In the genomic region with DNA sequence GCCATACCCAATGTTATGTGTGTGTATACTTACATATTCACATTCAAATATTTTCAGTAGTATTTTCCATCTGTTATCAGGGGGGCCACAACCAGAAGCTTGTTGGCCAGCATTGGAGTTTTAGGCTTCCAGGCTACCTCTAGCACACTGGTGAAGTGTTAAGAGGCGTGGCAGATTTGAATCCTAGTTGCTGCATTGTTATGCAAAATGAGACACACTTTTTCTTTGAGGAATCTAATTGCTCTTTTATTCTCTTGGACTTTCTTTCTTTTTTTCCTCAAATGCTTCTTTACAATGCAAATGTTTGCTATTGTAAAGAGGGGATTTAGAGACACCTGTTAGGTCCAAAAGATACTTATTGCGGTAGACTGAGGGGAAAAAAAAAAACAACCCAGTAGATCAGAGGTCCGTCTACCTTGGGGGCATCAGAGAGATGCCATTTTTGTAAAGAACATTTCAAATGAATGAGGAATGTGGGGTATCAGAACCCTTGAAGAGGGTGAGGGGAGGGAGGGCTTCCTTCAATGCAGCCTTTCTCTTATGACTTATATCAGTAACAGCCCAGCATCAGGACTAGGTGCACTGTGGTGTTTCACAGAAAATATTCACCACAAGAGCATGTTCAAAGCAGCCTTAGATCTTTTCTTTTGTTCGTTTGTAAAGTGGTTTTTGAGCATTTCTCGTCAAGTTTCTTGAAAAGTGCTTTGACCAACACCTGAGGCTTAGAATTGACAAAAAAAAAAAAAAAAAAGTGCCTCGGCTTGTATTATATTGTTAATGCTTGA, we compare ENCODE assay signal across 1 cellular context.
TF ChIP-seq lines count a peak whose summit lies in the region.

No MANE protein-coding gene starts in this region.

TF ChIP-seq in HepG2, 621 proteins besides CTCF, POLR2A, EP300 and RAD21 (continued from another document):
- TF ChIP-seq E2F2 (CRISPR knock-in tag; IDR thresholded peaks at IDR 0.05; ENCODE audit: borderline replicate concordance) (no peak), KIAA2018 (CRISPR knock-in tag; IDR thresholded peaks at IDR 0.05; ENCODE audit: borderline replicate concordance) (no peak), PRMT3 (CRISPR knock-in tag; IDR thresholded peaks at IDR 0.05; ENCODE audit: borderline replicate concordance, low read depth) (no peak), PAF1 (CRISPR knock-in tag; IDR thresholded peaks at IDR 0.05) (no peak), ZNF790 (CRISPR knock-in tag; IDR thresholded peaks at IDR 0.05; ENCODE audit: borderline replicate concordance) (no peak), CHD4 (IDR thresholded peaks at IDR 0.05; ENCODE audit: borderline replicate concordance, low read length) (no peak), NR2F2 (IDR thresholded peaks at IDR 0.05; ENCODE audit: borderline replicate concordance, low read depth) (no peak)
- TF ChIP-seq, protein P1, sequence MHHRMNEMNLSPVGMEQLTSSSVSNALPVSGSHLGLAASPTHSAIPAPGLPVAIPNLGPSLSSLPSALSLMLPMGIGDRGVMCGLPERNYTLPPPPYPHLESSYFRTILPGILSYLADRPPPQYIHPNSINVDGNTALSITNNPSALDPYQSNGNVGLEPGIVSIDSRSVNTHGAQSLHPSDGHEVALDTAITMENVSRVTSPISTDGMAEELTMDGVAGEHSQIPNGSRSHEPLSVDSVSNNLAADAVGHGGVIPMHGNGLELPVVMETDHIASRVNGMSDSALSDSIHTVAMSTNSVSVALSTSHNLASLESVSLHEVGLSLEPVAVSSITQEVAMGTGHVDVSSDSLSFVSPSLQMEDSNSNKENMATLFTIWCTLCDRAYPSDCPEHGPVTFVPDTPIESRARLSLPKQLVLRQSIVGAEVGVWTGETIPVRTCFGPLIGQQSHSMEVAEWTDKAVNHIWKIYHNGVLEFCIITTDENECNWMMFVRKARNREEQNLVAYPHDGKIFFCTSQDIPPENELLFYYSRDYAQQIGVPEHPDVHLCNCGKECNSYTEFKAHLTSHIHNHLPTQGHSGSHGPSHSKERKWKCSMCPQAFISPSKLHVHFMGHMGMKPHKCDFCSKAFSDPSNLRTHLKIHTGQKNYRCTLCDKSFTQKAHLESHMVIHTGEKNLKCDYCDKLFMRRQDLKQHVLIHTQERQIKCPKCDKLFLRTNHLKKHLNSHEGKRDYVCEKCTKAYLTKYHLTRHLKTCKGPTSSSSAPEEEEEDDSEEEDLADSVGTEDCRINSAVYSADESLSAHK (CRISPR knock-in tag; IDR thresholded peaks at IDR 0.05; ENCODE audit: borderline replicate concordance), result no peak
- TF ChIP-seq, protein P2, sequence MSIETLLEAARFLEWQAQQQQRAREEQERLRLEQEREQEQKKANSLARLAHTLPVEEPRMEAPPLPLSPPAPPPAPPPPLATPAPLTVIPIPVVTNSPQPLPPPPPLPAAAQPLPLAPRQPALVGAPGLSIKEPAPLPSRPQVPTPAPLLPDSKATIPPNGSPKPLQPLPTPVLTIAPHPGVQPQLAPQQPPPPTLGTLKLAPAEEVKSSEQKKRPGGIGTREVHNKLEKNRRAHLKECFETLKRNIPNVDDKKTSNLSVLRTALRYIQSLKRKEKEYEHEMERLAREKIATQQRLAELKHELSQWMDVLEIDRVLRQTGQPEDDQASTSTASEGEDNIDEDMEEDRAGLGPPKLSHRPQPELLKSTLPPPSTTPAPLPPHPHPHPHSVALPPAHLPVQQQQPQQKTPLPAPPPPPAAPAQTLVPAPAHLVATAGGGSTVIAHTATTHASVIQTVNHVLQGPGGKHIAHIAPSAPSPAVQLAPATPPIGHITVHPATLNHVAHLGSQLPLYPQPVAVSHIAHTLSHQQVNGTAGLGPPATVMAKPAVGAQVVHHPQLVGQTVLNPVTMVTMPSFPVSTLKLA (IDR thresholded peaks at IDR 0.05), result no peak
- TF ChIP-seq, protein P3, sequence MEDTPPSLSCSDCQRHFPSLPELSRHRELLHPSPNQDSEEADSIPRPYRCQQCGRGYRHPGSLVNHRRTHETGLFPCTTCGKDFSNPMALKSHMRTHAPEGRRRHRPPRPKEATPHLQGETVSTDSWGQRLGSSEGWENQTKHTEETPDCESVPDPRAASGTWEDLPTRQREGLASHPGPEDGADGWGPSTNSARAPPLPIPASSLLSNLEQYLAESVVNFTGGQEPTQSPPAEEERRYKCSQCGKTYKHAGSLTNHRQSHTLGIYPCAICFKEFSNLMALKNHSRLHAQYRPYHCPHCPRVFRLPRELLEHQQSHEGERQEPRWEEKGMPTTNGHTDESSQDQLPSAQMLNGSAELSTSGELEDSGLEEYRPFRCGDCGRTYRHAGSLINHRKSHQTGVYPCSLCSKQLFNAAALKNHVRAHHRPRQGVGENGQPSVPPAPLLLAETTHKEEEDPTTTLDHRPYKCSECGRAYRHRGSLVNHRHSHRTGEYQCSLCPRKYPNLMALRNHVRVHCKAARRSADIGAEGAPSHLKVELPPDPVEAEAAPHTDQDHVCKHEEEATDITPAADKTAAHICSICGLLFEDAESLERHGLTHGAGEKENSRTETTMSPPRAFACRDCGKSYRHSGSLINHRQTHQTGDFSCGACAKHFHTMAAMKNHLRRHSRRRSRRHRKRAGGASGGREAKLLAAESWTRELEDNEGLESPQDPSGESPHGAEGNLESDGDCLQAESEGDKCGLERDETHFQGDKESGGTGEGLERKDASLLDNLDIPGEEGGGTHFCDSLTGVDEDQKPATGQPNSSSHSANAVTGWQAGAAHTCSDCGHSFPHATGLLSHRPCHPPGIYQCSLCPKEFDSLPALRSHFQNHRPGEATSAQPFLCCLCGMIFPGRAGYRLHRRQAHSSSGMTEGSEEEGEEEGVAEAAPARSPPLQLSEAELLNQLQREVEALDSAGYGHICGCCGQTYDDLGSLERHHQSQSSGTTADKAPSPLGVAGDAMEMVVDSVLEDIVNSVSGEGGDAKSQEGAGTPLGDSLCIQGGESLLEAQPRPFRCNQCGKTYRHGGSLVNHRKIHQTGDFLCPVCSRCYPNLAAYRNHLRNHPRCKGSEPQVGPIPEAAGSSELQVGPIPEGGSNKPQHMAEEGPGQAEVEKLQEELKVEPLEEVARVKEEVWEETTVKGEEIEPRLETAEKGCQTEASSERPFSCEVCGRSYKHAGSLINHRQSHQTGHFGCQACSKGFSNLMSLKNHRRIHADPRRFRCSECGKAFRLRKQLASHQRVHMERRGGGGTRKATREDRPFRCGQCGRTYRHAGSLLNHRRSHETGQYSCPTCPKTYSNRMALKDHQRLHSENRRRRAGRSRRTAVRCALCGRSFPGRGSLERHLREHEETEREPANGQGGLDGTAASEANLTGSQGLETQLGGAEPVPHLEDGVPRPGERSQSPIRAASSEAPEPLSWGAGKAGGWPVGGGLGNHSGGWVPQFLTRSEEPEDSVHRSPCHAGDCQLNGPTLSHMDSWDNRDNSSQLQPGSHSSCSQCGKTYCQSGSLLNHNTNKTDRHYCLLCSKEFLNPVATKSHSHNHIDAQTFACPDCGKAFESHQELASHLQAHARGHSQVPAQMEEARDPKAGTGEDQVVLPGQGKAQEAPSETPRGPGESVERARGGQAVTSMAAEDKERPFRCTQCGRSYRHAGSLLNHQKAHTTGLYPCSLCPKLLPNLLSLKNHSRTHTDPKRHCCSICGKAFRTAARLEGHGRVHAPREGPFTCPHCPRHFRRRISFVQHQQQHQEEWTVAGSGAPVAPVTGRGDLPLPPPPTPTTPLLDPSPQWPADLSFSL (CRISPR knock-in tag; IDR thresholded peaks at IDR 0.05), result no peak
